ENCODE assay signal across 31 cellular contexts in the genomic region with DNA sequence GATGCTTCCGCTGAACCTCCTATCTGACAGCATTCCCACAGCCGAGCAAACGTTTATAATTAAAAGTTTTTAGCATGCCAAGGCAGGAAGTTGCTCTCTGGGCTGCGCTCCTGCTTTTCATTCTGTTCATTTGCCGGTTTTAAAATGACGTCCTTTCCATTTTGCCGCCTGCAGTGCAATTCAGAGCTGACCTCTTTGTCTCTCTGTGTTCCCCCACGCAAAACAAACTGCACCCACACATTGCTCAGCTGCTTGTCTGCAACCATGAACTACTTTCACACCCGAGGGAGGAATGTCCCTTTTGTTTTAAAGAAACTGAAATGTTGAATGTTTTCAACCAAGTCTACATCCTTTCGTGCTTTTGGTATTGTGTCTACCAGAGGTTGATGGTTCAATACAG.
DNase-seq lines count a peak whose midpoint lies in the region; ATAC-seq and TF ChIP-seq lines count a peak whose summit lies in the region.
"Had no signal": no experiment of that assay in that cellular context is flagged by ENCODE, and none has a peak within 500 bp of the region (broad histone marks: within the 10 kb centered on the region; RNA-seq: fewer than 3 reads in every experiment).

No MANE protein-coding gene starts in this region.

- no peaks in the 10 kb centered on the region for H3K4me1 Mint-ChIP-seq in natural killer cell
- H3K4me1 Mint-ChIP-seq: stimulated activated naive CD8-positive, alpha-beta T cell treated with anti-CD3 and anti-CD28 coated beads, Interleukin-15, amount 100 ng/mL, for 72 hours had no signal

- no peak overlapping the region for H3K4me3 ChIP-seq in HUES48 (ENCODE audit: low read depth, low read length)
- H3K4me3 ChIP-seq: adrenal gland, gastroesophageal sphincter, lower lobe of right lung, psoas muscle, thyroid gland, vagina had no signal

- TF ChIP-seq CTCF in natural killer cell (IDR thresholded peaks at IDR 0.05), result no peak

- H3K27ac Mint-ChIP-seq in natural killer cell, result no peak overlapping the region
- H3K27ac Mint-ChIP-seq: T-helper 2 cell treated with Interferon-gamma antibody and Interleukin-4, amounts not matched to agents 5 μg/mL and 100 μg/mL, for 36 hours had no signal

- H3K27me3 Mint-ChIP-seq in natural killer cell (ENCODE audit: low read depth in 2 of 2), result peaks cover 0 to 4% of the 10 kb centered on the region in 2 donors

- H3K4me3 Mint-ChIP-seq in natural killer cell, result no peak overlapping the region
- H3K4me3 Mint-ChIP-seq: activated T-cell treated with anti-CD3 and anti-CD28 coated beads, Interleukin-2, amount 50 U/mL, for 4 hours; stimulated activated naive CD8-positive, alpha-beta T cell treated with anti-CD3 and anti-CD28 coated beads, Interleukin-15, amount 100 ng/mL, for 72 hours; T-helper 2 cell treated with Interferon-gamma antibody and Interleukin-4, amounts not matched to agents 5 μg/mL and 100 μg/mL, for 36 hours had no signal

- H3K36me3 ChIP-seq in HUES48 (ENCODE audit: control insufficient read depth, insufficient read depth, low read length), result no peaks in the 10 kb centered on the region
- H3K36me3 ChIP-seq: adrenal gland, brain microvascular endothelial cell, gastroesophageal sphincter, lower lobe of right lung, thyroid gland, vagina had no signal

- no peaks in the 10 kb centered on the region for H3K36me3 Mint-ChIP-seq in natural killer cell

- H3K4me1 ChIP-seq in HUES48 (ENCODE audit: control insufficient read depth, insufficient read depth, low read length), result peaks cover 20% of the 10 kb centered on the region
- H3K4me1 ChIP-seq: adrenal gland, gastroesophageal sphincter, lower lobe of right lung, psoas muscle, thyroid gland had no signal

- intact Hi-C loops in natural killer cell (cut with micrococcal nuclease), result no loop called here

- DNase-seq in dermis blood vessel endothelial cell (peak; percentile 14), iris pigment epithelial cell (ENCODE audit: low read depth) (peak; percentile 44), putamen (ENCODE audit: low spot score) (peak; percentile 25), inferior parietal cortex (ENCODE audit: extremely low spot score) (no peak), natural killer cell (no peak), occipital lobe (lab: John Stamatoyannopoulos, UW) (no peak)
- DNase-seq: activated CD4-positive, alpha-beta T cell treated with anti-CD3 and anti-CD28 coated beads for 48 hours; activated naive CD4-positive, alpha-beta T cell treated with Interleukin-2 at 50 U/mL for 16 hours; activated T-cell treated with anti-CD3 and anti-CD28 coated beads, Interleukin-2, amount 50 U/mL, for 4 hours; adrenal gland; brain microvascular endothelial cell; DMS79 treated with DMSO at 0.1 percent for 48 hours; effector CD8-positive, alpha-beta T cell; GOT3; lower lobe of right lung; NCI-H1048; NCI-H187; NCI-H2171; NCI-H524; psoas muscle; Right ventricle myocardium superior; stimulated activated naive CD8-positive, alpha-beta T cell treated with anti-CD3 and anti-CD28 coated beads, Interleukin-15, amount 100 ng/mL, for 72 hours; thyroid gland had no signal

- H3K27me3 ChIP-seq in HUES48 (ENCODE audit: control insufficient read depth, insufficient read depth, low read length), result no peaks in the 10 kb centered on the region
- H3K27me3 ChIP-seq: adrenal gland, brain microvascular endothelial cell, gastroesophageal sphincter, thyroid gland, vagina had no signal

- peaks cover 5 to 13% of the 10 kb centered on the region in 2 donors for H3K9me3 Mint-ChIP-seq in natural killer cell
- H3K9me3 Mint-ChIP-seq: activated T-cell treated with anti-CD3 and anti-CD28 coated beads, Interleukin-2, amount 50 U/mL, for 4 hours; stimulated activated naive CD8-positive, alpha-beta T cell treated with anti-CD3 and anti-CD28 coated beads, Interleukin-15, amount 100 ng/mL, for 72 hours; T-helper 2 cell treated with Interferon-gamma antibody and Interleukin-4, amounts not matched to agents 5 μg/mL and 100 μg/mL, for 36 hours had no signal

- peak overlapping the region; percentile 20 for H3K27ac ChIP-seq in HUES48 (ENCODE audit: low read depth, low read length)
- H3K27ac ChIP-seq: adrenal gland, brain microvascular endothelial cell, C4-2B, gastroesophageal sphincter, lower lobe of right lung, psoas muscle, thyroid gland, vagina, VCaP had no signal

- no peaks in the 10 kb centered on the region for H3K9me3 ChIP-seq in HUES48 (ENCODE audit: control insufficient read depth, insufficient read depth, low read length)
- H3K9me3 ChIP-seq: adrenal gland, gastroesophageal sphincter, lower lobe of right lung, psoas muscle, thyroid gland, vagina had no signal

- no peak for ATAC-seq in natural killer cell
- ATAC-seq in HG03565 (IDR thresholded peaks at IDR 0.05; ENCODE audit: unreplicated experiment), result no peak
- ATAC-seq: activated T-cell treated with anti-CD3 and anti-CD28 coated beads, Interleukin-2, amount 50 U/mL, for 4 hours; esophagus mucosa; gastroesophageal sphincter; lower lobe of right lung; psoas muscle; stimulated activated naive CD8-positive, alpha-beta T cell treated with anti-CD3 and anti-CD28 coated beads, Interleukin-15, amount 100 ng/mL, for 72 hours had no signal

- H3K9ac ChIP-seq in HUES48 (ENCODE audit: low read depth, low read length), result no peak overlapping the region

Comparison
In these comparisons a context has a peak if more than half of its experiments do, and no peak if none do; other contexts are left out.
1. DNase-seq: peak in dermis blood vessel endothelial cell (single experiment), iris pigment epithelial cell (single experiment) and putamen (single experiment); none in inferior parietal cortex (single experiment), natural killer cell (single experiment) and occipital lobe (single experiment).